8 cellular contexts compared by ENCODE assay signal in the genomic region with DNA sequence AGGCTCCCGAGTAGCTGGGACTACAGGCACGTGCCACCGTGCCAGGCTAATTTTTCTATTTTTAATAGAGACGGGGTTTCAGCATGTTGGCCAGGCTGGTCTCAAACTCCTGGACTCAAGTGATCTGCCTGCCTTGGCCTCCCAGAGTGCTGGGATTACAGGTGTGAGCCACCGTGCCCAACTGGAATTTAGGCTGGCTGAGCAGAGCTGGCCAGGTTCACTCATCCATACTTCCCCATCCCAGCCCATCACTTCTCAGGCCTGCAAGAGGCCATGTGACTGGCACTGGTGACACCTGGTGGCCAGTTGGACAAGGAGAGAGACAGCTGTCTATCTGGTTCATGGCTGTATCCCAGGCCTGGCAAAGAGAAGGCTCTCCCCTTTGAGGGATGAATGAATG. TPM values are rescaled to one million over a fixed set of nuclear protein-coding genes. Genes with fewer than 3 reads are reported as not detected.
DNase-seq lines count a peak whose midpoint lies in the region; ATAC-seq and TF ChIP-seq lines count a peak whose summit lies in the region.
"Not testable (repeated sequence)": the region's sequence is repeated elsewhere in the genome, so short reads cannot be mapped to it uniquely, and the experiment has no call there.

No MANE protein-coding gene starts in this region.

- H3K9me3 Mint-ChIP-seq in GM23338; activated T-cell treated with anti-CD3 and anti-CD28 coated beads, Interleukin-2, amount 50 U/mL, for 72 hours: not testable (repeated sequence)

- H3K36me3 Mint-ChIP-seq in GM23338 (ENCODE audit: low read depth); activated T-cell treated with anti-CD3 and anti-CD28 coated beads, Interleukin-2, amount 50 U/mL, for 72 hours (ENCODE audit: insufficient read depth in 2 of 2): not testable (repeated sequence)

- H3K79me2 ChIP-seq in GM23338 (replicated peaks; ENCODE audit: insufficient read depth) = not testable (repeated sequence)

- peak; percentile 76 for ATAC-seq in GM23338
- ATAC-seq in activated T-cell treated with anti-CD3 and anti-CD28 coated beads, Interleukin-2, amount 50 U/mL, for 72 hours (replicated peaks in 1 of 2) = peak; percentile 61

- H3K27me3 ChIP-seq in GM23338 (ENCODE audit: insufficient read depth) = not testable (repeated sequence)

- H3K9me2 ChIP-seq in GM23338 (ENCODE audit: insufficient read depth) = not testable (repeated sequence)

- DNase-seq in Caki2 (ENCODE audit: low read depth) (peak; percentile 64), GM23338 (ENCODE audit: low spot score) (peak; percentile 90), MV-4-11 (lab: John Stamatoyannopoulos, UW) (peak; percentile 78), SHP77 treated with DMSO at 0.1 percent for 48 hours (lab: John Stamatoyannopoulos, UW) (peak; percentile 76), midbrain (lab: John Stamatoyannopoulos, UW) (peak; percentile 64)
- peak; percentile 75 to 80 for DNase-seq in activated T-cell treated with anti-CD3 and anti-CD28 coated beads, Interleukin-2, amount 50 U/mL, for 72 hours
- not testable (repeated sequence) for DNase-seq in epithelial cell of proximal tubule (ENCODE audit: low read depth)
- DNase-seq in stimulated activated CD8-positive, alpha-beta memory T cell treated with anti-CD3 and anti-CD28 coated beads, Interleukin-15, amount 100 ng/mL, for 4 hours (ENCODE audit: low read depth in 2 of 2) = peak; percentile 36 to 64

- H3K36me3 ChIP-seq in GM23338 (ENCODE audit: insufficient read depth) = not testable (repeated sequence)

- peak; percentile 85 to 99 for TF ChIP-seq CTCF in GM23338 (conservative IDR thresholded peaks at IDR 0.05; ENCODE audit: low read depth in 2 of 2)
- TF ChIP-seq CTCF in epithelial cell of proximal tubule (conservative IDR thresholded peaks at IDR 0.05; ENCODE audit: low read depth, low read length) = peak; percentile 80

- H3F3A ChIP-seq in GM23338 (replicated peaks; ENCODE audit: low read depth) = not testable (repeated sequence)

- H3K27ac Mint-ChIP-seq in GM23338; activated T-cell treated with anti-CD3 and anti-CD28 coated beads, Interleukin-2, amount 50 U/mL, for 72 hours: not testable (repeated sequence)

- in situ Hi-C loops in Caki2 (cut with HindIII; ENCODE audit: low pct_unique_long_range_greater_than_20kb, low sequenced_read_pairs) = loop anchor here (25.0 kb wide), 1 partner anchor 101 kb away; a partner anchor contains a TSS

- not testable (repeated sequence) for H3K4me3 Mint-ChIP-seq in GM23338; activated T-cell treated with anti-CD3 and anti-CD28 coated beads, Interleukin-2, amount 50 U/mL, for 72 hours

- H3K4me3 ChIP-seq in GM23338; epithelial cell of proximal tubule (ENCODE audit: low read depth, low read length): not testable (repeated sequence)

- H4K20me1 ChIP-seq in GM23338 (replicated peaks; ENCODE audit: insufficient read depth) = not testable (repeated sequence)

- H3K27me3 Mint-ChIP-seq in GM23338 (ENCODE audit: insufficient read depth, low read depth, poor library complexity) = peaks cover 21% of the 10 kb centered on the region
- H3K27me3 Mint-ChIP-seq in activated T-cell treated with anti-CD3 and anti-CD28 coated beads, Interleukin-2, amount 50 U/mL, for 72 hours (ENCODE audit: low read depth) = not testable (repeated sequence)

- peaks cover 12% of the 10 kb centered on the region for H3K4me1 Mint-ChIP-seq in GM23338
- H3K4me1 Mint-ChIP-seq in activated T-cell treated with anti-CD3 and anti-CD28 coated beads, Interleukin-2, amount 50 U/mL, for 72 hours (ENCODE audit: low read depth) = peaks cover 62% of the 10 kb centered on the region

- not testable (repeated sequence) for H2AFZ ChIP-seq in GM23338

- not testable (repeated sequence) for H3K4me2 ChIP-seq in GM23338

- H3K4me1 ChIP-seq in GM23338 (ENCODE audit: insufficient read depth) = not testable (repeated sequence)

- not testable (repeated sequence) for H3K27ac ChIP-seq in GM23338 (ENCODE audit: low read depth)

RNA-seq across cellular contexts. Expression of a gene that starts 30.9 kb away (rescaled TPM):
- total RNA-seq in Caki2 (2014; rRNA removed; shearing (Covaris generic); ENCODE audit: low replicate concordance) = 16.8 and 21.1 TPM in 2 replicates
- total RNA-seq in GM23338 (2014; rRNA removed; shearing (Covaris generic)) = 0.39 TPM in 1 of 2 replicates, not detected in the other
- 0.30 and 0.66 TPM in 2 replicates for polyA plus RNA-seq in GM23338 (2016; fragmentation: Nextera tagmentation; extraction: Ambion mirVana)
- 100 to 1,000 TPM in 1 of 2 donors, 10 to 100 TPM in 1; 98.6 to 230 TPM for total RNA-seq in activated T-cell treated with anti-CD3 and anti-CD28 coated beads, Interleukin-2, amount 50 U/mL, for 72 hours
- 17.0 and 18.9 TPM in 2 replicates for total RNA-seq in epithelial cell of proximal tubule

RNA-seq across cellular contexts. Expression of a gene that starts 42.6 kb away (rescaled TPM):
- total RNA-seq in Caki2 (2014; rRNA removed; shearing (Covaris generic); ENCODE audit: low replicate concordance) = not detected in 2 replicates
- not detected in 2 replicates for total RNA-seq in GM23338 (2014; rRNA removed; shearing (Covaris generic))
- polyA plus RNA-seq in GM23338 (2016; fragmentation: Nextera tagmentation; extraction: Ambion mirVana) = not detected in 2 replicates
- under 1 TPM; 0.22 to 0.35 TPM for total RNA-seq in activated T-cell treated with anti-CD3 and anti-CD28 coated beads, Interleukin-2, amount 50 U/mL, for 72 hours
- not detected in 2 replicates for total RNA-seq in epithelial cell of proximal tubule

RNA-seq across cellular contexts. Expression of a gene that starts 47.7 kb away (rescaled TPM):
- 105 and 126 TPM in 2 replicates for total RNA-seq in Caki2 (2014; rRNA removed; shearing (Covaris generic); ENCODE audit: low replicate concordance)
- total RNA-seq in GM23338 (2014; rRNA removed; shearing (Covaris generic)) = 101 and 120 TPM in 2 replicates
- 166 and 172 TPM in 2 replicates for polyA plus RNA-seq in GM23338 (2016; fragmentation: Nextera tagmentation; extraction: Ambion mirVana)
- 100 to 1,000 TPM; 315 to 342 TPM for total RNA-seq in activated T-cell treated with anti-CD3 and anti-CD28 coated beads, Interleukin-2, amount 50 U/mL, for 72 hours
- total RNA-seq in epithelial cell of proximal tubule = 159 and 205 TPM in 2 replicates

RNA-seq across cellular contexts. Expression of a gene that starts 50.9 kb away (rescaled TPM):
- total RNA-seq in Caki2 (2014; rRNA removed; shearing (Covaris generic); ENCODE audit: low replicate concordance) = not detected in 2 replicates
- 1.2 and 2.2 TPM in 2 replicates for total RNA-seq in GM23338 (2014; rRNA removed; shearing (Covaris generic))
- polyA plus RNA-seq in GM23338 (2016; fragmentation: Nextera tagmentation; extraction: Ambion mirVana) = 2.5 and 2.6 TPM in 2 replicates
- 1 to 10 TPM; 1.2 to 1.4 TPM for total RNA-seq in activated T-cell treated with anti-CD3 and anti-CD28 coated beads, Interleukin-2, amount 50 U/mL, for 72 hours
- total RNA-seq in epithelial cell of proximal tubule = 0.12 and 0.65 TPM in 2 replicates

Comparison
In these comparisons a context has a peak if more than half of its experiments do, and no peak if none do; other contexts are left out.
1. RNA of a gene that starts 30.9 kb away (total RNA-seq): 98.6 to 230 TPM in activated T-cell treated with anti-CD3 and anti-CD28 coated beads, Interleukin-2, amount 50 U/mL, for 72 hours, 17.0 to 18.9 TPM in epithelial cell of proximal tubule and 16.8 to 21.1 TPM in Caki2; 0.39 TPM in GM23338; every median in the first group is over 10 times any median in the second.